ENCODE assay signal across 3 cellular contexts in the genomic region with DNA sequence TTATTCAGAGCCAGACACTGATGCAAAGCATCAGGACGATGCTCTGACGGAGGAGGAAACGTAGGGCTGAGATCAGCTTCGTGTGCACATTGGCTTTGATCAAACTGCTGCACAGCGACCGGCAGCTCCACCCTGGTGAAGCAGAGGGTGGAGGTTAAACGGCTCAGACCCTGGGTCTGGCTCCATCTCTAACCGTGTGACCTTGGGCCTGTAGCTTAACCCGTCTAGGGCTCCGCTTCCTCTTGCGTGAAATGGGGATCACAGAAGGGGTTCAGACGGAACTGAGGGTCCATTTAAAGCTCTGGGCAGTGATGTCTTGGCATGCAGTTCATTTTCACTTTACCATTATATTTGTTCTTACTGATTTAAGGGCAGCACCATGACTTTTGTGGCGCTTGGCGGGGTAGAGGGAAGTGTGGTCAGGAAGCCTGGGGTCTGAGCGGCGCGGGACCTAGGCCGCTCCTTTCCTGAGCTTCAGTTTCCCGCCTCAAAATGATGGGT.
TF ChIP-seq lines count a peak whose summit lies in the region.

No MANE protein-coding gene starts in this region.

TF ChIP-seq in IMR-90, 13 proteins besides CTCF, POLR2A, EP300 and RAD21:
- TF ChIP-seq, protein P1, sequence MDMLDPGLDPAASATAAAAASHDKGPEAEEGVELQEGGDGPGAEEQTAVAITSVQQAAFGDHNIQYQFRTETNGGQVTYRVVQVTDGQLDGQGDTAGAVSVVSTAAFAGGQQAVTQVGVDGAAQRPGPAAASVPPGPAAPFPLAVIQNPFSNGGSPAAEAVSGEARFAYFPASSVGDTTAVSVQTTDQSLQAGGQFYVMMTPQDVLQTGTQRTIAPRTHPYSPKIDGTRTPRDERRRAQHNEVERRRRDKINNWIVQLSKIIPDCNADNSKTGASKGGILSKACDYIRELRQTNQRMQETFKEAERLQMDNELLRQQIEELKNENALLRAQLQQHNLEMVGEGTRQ (IDR thresholded peaks at IDR 0.05; ENCODE audit: low read depth, low read length) = no peak
- TF ChIP-seq RFX5 (IDR thresholded peaks at IDR 0.05; ENCODE audit: low read depth, low read length) (no peak), MAFK (IDR thresholded peaks at IDR 0.05; ENCODE audit: low read depth, low read length) (no peak), MXI1 (IDR thresholded peaks at IDR 0.05; ENCODE audit: borderline replicate concordance, low read depth, low read length) (no peak), CHD1 (IDR thresholded peaks at IDR 0.05; ENCODE audit: low read depth, low read length) (no peak), ELK1 (IDR thresholded peaks at IDR 0.05; ENCODE audit: borderline replicate concordance, low read depth, low read length) (no peak), SMC3 (IDR thresholded peaks at IDR 0.05; ENCODE audit: low read depth, low read length) (no peak)

TF ChIP-seq in WTC11, 78 proteins besides CTCF, POLR2A, EP300 and RAD21:
- 0 out of 2 replicates have a peak, but pooled peaks have one; percentile 6 for TF ChIP-seq ETV6 (CRISPR knock-in tag; IDR thresholded peaks at IDR 0.05)
- no peak for TF ChIP-seq NR3C1 (CRISPR knock-in tag; conservative IDR thresholded peaks at IDR 0.05; ENCODE audit: low read depth)
- no peak for TF ChIP-seq ATF2 (CRISPR knock-in tag; IDR thresholded peaks at IDR 0.05; ENCODE audit: borderline replicate concordance, low read depth)

TF ChIP-seq in H1, 55 proteins besides CTCF, POLR2A, EP300 and RAD21:
- TF ChIP-seq KDM4A (IDR thresholded peaks at IDR 0.05; ENCODE audit: low read depth, low read length, severe bottlenecking) = peak; percentile 19
- TF ChIP-seq RFX5 (IDR thresholded peaks at IDR 0.05; ENCODE audit: borderline replicate concordance, low read depth, low read length) = no peak
TF ChIP-seq in H1: peak in this region for 1.
